Comparison of ENCODE assay signal across 1 cellular context in genomic region chr9:36461341-36461740, GRCh38.
TF ChIP-seq lines count a peak whose summit lies in the region.

No MANE protein-coding gene starts in this region.

TF ChIP-seq in GM23338, 12 proteins besides CTCF, POLR2A, EP300 and RAD21 (continued from another document):
- TF ChIP-seq REST (IDR thresholded peaks at IDR 0.05; ENCODE audit: unreplicated experiment) (no peak), STAT1 (IDR thresholded peaks at IDR 0.05; ENCODE audit: unreplicated experiment) (no peak), EZH2phosphoT487 (IDR thresholded peaks at IDR 0.05; ENCODE audit: unreplicated experiment) (no peak)
